22 cellular contexts compared by ENCODE assay signal in genomic region chr16:54482892-54483574, GRCh38.
"Had no signal": no experiment of that assay in that cellular context is flagged by ENCODE, and none has a peak within 500 bp of the region (broad histone marks: within the 10 kb centered on the region; RNA-seq: fewer than 3 reads in every experiment).

No MANE protein-coding gene starts in this region.

- H3K9me3 ChIP-seq: left lung, psoas muscle, sigmoid colon, suprapubic skin, thyroid gland had no signal

- H3K27ac Mint-ChIP-seq: naive thymus-derived CD4-positive, alpha-beta T cell; nephron progenitor cell; type B pancreatic cell had no signal

- FAIRE-seq: islet of Langerhans, small intestine, urothelium cell line had no signal

- H3K4me3 Mint-ChIP-seq: naive thymus-derived CD4-positive, alpha-beta T cell; nephron progenitor cell; type B pancreatic cell had no signal

- DNase-seq: dorsolateral prefrontal cortex; effector CD8-positive, alpha-beta T cell; foreskin melanocyte; head of caudate nucleus; hypothalamus; left lung; mesenchymal stem cell; naive thymus-derived CD4-positive, alpha-beta T cell; nephron progenitor cell; psoas muscle; retina; sigmoid colon; small intestine; stimulated activated CD4-positive, alpha-beta T cell treated with anti-CD3 and anti-CD28 coated beads, Interleukin-12 subunit alpha, Interleukin-12 subunit beta, amount 100 ng/mL, for 4 hours; stimulated activated naive CD4-positive, alpha-beta T cell treated with Interleukin-2 at 50 U/mL for 16 hours; thyroid gland had no signal

- H3K27ac ChIP-seq: coronary artery, dorsolateral prefrontal cortex, left lung, parathyroid adenoma, psoas muscle, sigmoid colon, suprapubic skin, thyroid gland had no signal

- H3K36me3 ChIP-seq: left lung, sigmoid colon, suprapubic skin, thyroid gland had no signal

- H3K36me3 Mint-ChIP-seq: naive thymus-derived CD4-positive, alpha-beta T cell; type B pancreatic cell had no signal

- H3K9me3 Mint-ChIP-seq: nephron progenitor cell, type B pancreatic cell had no signal

- ATAC-seq: left lung; naive thymus-derived CD4-positive, alpha-beta T cell; psoas muscle had no signal
